8 cellular contexts compared by ENCODE assay signal in genomic region chr16:27690604-27691003, GRCh38.
DNase-seq lines count a peak whose midpoint lies in the region; ATAC-seq and TF ChIP-seq lines count a peak whose summit lies in the region.

No MANE protein-coding gene starts in this region.

- no peak overlapping the region for H3K27ac ChIP-seq in cardiac muscle cell
- H3K27ac ChIP-seq in neural progenitor cell = no peak overlapping the region

- H3K4me2 ChIP-seq in neural progenitor cell = no peak overlapping the region

- H3K9me3 ChIP-seq in cardiac muscle cell (ENCODE audit: low read depth) (no peaks in the 10 kb centered on the region), neural progenitor cell (ENCODE audit: low read depth) (no peaks in the 10 kb centered on the region)

- ATAC-seq in left ventricle myocardium superior (no peak), GM21528 (IDR thresholded peaks at IDR 0.05; ENCODE audit: low FRiP score, unreplicated experiment) (no peak), GM19395 (IDR thresholded peaks at IDR 0.05; ENCODE audit: unreplicated experiment) (no peak)

- no peaks in the 10 kb centered on the region for H3F3A ChIP-seq in neural progenitor cell (ENCODE audit: low read depth)

- H3K4me3 ChIP-seq in cardiac muscle cell (no peak overlapping the region), neural progenitor cell (no peak overlapping the region)

- H3K9ac ChIP-seq in neural progenitor cell = no peak overlapping the region

- no peak overlapping the region for H3K27ac Mint-ChIP-seq in neural progenitor cell

- intact Hi-C loops in left ventricle myocardium superior (cut with micrococcal nuclease) = no loop called here

- H3K36me3 ChIP-seq in cardiac muscle cell (no peaks in the 10 kb centered on the region), neural progenitor cell (no peaks in the 10 kb centered on the region)

- no peaks in the 10 kb centered on the region for H3K9me3 Mint-ChIP-seq in neural progenitor cell

- no peaks in the 10 kb centered on the region for H3K79me2 ChIP-seq in neural progenitor cell (ENCODE audit: low read depth)

- peaks cover 12% of the 10 kb centered on the region for H3K4me1 ChIP-seq in cardiac muscle cell (ENCODE audit: low read depth)
- H3K4me1 ChIP-seq in neural progenitor cell = no peaks in the 10 kb centered on the region

- no peaks in the 10 kb centered on the region for H4K20me1 ChIP-seq in neural progenitor cell (ENCODE audit: low read depth)

- peak in 1 of 2 donors; percentile 54 for DNase-seq in cardiac muscle cell (ENCODE audit: low read depth in 1 of 2, low spot score in 1 of 2)
- DNase-seq in left ventricle myocardium superior = no peak
- peak; percentile 12 for DNase-seq in NCI-H69 (lab: John Stamatoyannopoulos, UW)
- DNase-seq in dermis microvascular lymphatic vessel endothelial cell (ENCODE audit: low read depth in 2 of 2) = peak; percentile 20 to 53
- DNase-seq in neural progenitor cell (ENCODE audit: low spot score) = peak; percentile 47
- DNase-seq in NCI-H1105 treated with DMSO at 0.1 percent for 48 hours (lab: John Stamatoyannopoulos, UW) = no peak

- peak; percentile 71 for TF ChIP-seq CTCF in cardiac muscle cell (IDR thresholded peaks at IDR 0.05; ENCODE audit: low read depth, low read length)
- peak; percentile 69 for TF ChIP-seq CTCF in neural progenitor cell (IDR thresholded peaks at IDR 0.05)

- H3K27me3 ChIP-seq in cardiac muscle cell (no peaks in the 10 kb centered on the region), neural progenitor cell (no peaks in the 10 kb centered on the region)

- no peak overlapping the region for H2AFZ ChIP-seq in neural progenitor cell (replicated peaks)

- H3K4me1 Mint-ChIP-seq in neural progenitor cell = no peaks in the 10 kb centered on the region

- no peaks in the 10 kb centered on the region for H3K36me3 Mint-ChIP-seq in neural progenitor cell

- no peak overlapping the region for H3K4me3 Mint-ChIP-seq in neural progenitor cell

- no peaks in the 10 kb centered on the region for H3K27me3 Mint-ChIP-seq in neural progenitor cell (ENCODE audit: insufficient read depth, low read depth)

Comparison
In these comparisons a context has a peak if more than half of its experiments do, and no peak if none do; other contexts are left out.
1. DNase-seq: peak in NCI-H69 (single experiment), dermis microvascular lymphatic vessel endothelial cell (2 of 2) and neural progenitor cell (single experiment); none in left ventricle myocardium superior (single experiment) and NCI-H1105 treated with DMSO at 0.1 percent for 48 hours (single experiment).